In the genomic region with DNA sequence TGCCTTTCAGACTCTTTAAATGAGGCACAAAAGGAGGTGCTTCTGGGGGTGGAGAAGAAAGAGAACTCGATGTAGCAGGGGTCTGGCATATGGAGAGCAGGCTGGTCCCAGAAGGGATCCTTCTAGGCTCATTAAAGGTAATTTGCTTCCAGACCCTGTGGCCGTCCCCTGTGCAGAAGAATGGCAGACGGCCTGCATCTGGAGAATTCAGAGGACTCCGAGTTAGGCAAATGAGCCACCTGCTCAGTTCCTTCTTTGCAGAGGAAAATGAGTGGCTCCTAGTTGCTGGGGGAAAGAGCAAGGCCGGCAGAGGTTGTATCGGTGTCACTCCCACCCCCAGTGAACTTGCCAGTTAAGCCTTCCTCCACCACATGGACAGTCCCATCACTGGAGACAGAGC, we compare ENCODE assay signal across 32 cellular contexts.
"Had no signal": no experiment of that assay in that cellular context is flagged by ENCODE, and none has a peak within 500 bp of the region (broad histone marks: within the 10 kb centered on the region; RNA-seq: fewer than 3 reads in every experiment).

No MANE protein-coding gene starts in this region.

- H3K9ac ChIP-seq: KMS-11 had no signal

- H3K9me3 ChIP-seq: colonic mucosa, Peyer's patch, SJSA1 had no signal

- H3K4me2 ChIP-seq: KMS-11 had no signal

- H3K27ac ChIP-seq: cardiac muscle cell, colonic mucosa, KMS-11, Peyer's patch, SJSA1, VCaP had no signal

- ATAC-seq: activated T-cell treated with anti-CD3 and anti-CD28 coated beads, Interleukin-2, amount 50 U/mL, for 4 hours; SK-N-SH treated with all-trans-retinoic acid at 6 μM for 48 hours; T-cell had no signal

- H3K27me3 ChIP-seq: cardiac muscle cell, colonic mucosa, Peyer's patch had no signal

- H3K4me1 ChIP-seq: colonic mucosa, Peyer's patch, SJSA1 had no signal

- DNase-seq: activated B cell treated with CpG ODN at 0.5 μM for 24 hours; activated CD4-positive, alpha-beta memory T cell treated with anti-CD3 and anti-CD28 coated beads for 36 hours; activated CD4-positive, alpha-beta T cell treated with anti-CD3 and anti-CD28 coated beads for 4 hours; activated CD4-positive, alpha-beta T cell treated with anti-CD3 and anti-CD28 coated beads, Interleukin-2, amount 50 U/mL, for 1 hour; activated CD4-positive, CD25-positive, alpha-beta regulatory T cell treated with anti-CD3 and anti-CD28 coated beads, Interleukin-2, amount 50 U/mL, for 72 hours; activated CD8-positive, alpha-beta memory T cell treated with anti-CD3 and anti-CD28 coated beads, Interleukin-2, amount 50 U/mL, for 4 hours; activated gamma-delta T cell treated with Interleukin-2 at 50 U/mL for 16 hours; activated naive CD4-positive, alpha-beta T cell treated with anti-CD3 and anti-CD28 coated beads, Interleukin-2, amount 10 ng/mL, durations not matched to agents 7 days and 5 days; activated T-cell treated with anti-CD3 and anti-CD28 coated beads for 4 hours; activated T-cell treated with anti-CD3 and anti-CD28 coated beads, Interleukin-2, amount 50 U/mL, for 4 hours; amniotic stem cell; aorta; colonic mucosa; NCI-H1092 treated with DMSO at 0.1 percent for 48 hours; NCI-H1417; NCI-H146; NCI-H187; NCI-H2081; NCI-H345; NCI-H748 treated with DMSO at 0.1 percent for 48 hours; PC-3; Peyer's patch; RPMI8226; SHP77 treated with DMSO at 0.1 percent for 48 hours; T-cell; T-helper 2 cell; T-helper 9 cell had no signal

- H3K36me3 ChIP-seq: cardiac muscle cell, colonic mucosa, Peyer's patch, SJSA1 had no signal

- H3K4me3 ChIP-seq: cardiac muscle cell, colonic mucosa, Peyer's patch, SJSA1 had no signal
